Comparison of ENCODE assay signal across 2 cellular contexts in genomic region chr12:56668197-56668457, GRCh38.
TF ChIP-seq lines count a peak whose summit lies in the region.

No MANE protein-coding gene starts in this region.

TF ChIP-seq in K562, 482 proteins besides CTCF, POLR2A, EP300 and RAD21:
- TF ChIP-seq CHD7 (IDR thresholded peaks at IDR 0.05; ENCODE audit: low read depth, low read length) = no peak
- TF ChIP-seq ADNP (tag; IDR thresholded peaks at IDR 0.05) = 0 out of 2 replicates have a peak, but pooled peaks have one; percentile 4
- no peak for TF ChIP-seq ZNF184 (CRISPR knock-in tag; IDR thresholded peaks at IDR 0.05)
- TF ChIP-seq, protein P1, sequence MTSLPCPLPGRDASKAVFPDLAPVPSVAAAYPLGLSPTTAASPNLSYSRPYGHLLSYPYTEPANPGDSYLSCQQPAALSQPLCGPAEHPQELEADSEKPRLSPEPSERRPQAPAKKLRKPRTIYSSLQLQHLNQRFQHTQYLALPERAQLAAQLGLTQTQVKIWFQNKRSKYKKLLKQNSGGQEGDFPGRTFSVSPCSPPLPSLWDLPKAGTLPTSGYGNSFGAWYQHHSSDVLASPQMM (CRISPR knock-in tag; IDR thresholded peaks at IDR 0.05) = no peak
- TF ChIP-seq, protein P2, sequence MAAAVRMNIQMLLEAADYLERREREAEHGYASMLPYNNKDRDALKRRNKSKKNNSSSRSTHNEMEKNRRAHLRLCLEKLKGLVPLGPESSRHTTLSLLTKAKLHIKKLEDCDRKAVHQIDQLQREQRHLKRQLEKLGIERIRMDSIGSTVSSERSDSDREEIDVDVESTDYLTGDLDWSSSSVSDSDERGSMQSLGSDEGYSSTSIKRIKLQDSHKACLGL (CRISPR knock-in tag; IDR thresholded peaks at IDR 0.05; ENCODE audit: borderline replicate concordance, poor library complexity, severe bottlenecking) = no peak

TF ChIP-seq in HEK293T, 16 proteins besides CTCF, POLR2A, EP300 and RAD21:
- TF ChIP-seq FOXK2 (IDR thresholded peaks at IDR 0.05) = no peak
- TF ChIP-seq, protein P3, sequence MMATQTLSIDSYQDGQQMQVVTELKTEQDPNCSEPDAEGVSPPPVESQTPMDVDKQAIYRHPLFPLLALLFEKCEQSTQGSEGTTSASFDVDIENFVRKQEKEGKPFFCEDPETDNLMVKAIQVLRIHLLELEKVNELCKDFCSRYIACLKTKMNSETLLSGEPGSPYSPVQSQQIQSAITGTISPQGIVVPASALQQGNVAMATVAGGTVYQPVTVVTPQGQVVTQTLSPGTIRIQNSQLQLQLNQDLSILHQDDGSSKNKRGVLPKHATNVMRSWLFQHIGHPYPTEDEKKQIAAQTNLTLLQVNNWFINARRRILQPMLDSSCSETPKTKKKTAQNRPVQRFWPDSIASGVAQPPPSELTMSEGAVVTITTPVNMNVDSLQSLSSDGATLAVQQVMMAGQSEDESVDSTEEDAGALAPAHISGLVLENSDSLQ (IDR thresholded peaks at IDR 0.05) = no peak
- no peak for TF ChIP-seq ARNT (IDR thresholded peaks at IDR 0.05)
